Comparison of ENCODE assay signal across 1 cellular context in the genomic region with DNA sequence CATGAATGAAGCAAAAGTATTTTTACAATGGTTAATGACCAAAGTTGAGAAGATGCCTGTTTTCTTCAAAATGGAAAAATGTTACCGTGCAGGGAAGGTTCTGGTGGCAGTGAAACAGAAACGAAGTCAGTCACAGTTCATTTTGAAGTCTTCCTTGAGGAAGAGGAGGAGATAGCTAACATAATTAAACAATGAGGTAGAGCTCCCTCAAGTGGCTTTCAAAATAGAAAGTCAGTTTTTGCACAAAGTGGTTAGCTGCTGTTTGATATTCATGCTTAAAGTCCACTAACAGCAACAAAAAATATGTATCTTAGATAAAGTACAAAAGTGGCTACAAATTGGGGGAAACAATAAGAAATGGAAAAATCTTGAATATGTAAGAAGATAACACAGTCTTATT.
TF ChIP-seq lines count a peak whose summit lies in the region.

No MANE protein-coding gene starts in this region.

TF ChIP-seq in HCT116, 20 proteins besides CTCF, POLR2A, EP300 and RAD21 (continued from another document):
- TF ChIP-seq, protein P1, sequence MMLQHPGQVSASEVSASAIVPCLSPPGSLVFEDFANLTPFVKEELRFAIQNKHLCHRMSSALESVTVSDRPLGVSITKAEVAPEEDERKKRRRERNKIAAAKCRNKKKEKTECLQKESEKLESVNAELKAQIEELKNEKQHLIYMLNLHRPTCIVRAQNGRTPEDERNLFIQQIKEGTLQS (IDR thresholded peaks at IDR 0.05): no peak
- TF ChIP-seq SRF (IDR thresholded peaks at IDR 0.05; ENCODE audit: low read depth) (no peak), ELF1 (IDR thresholded peaks at IDR 0.05; ENCODE audit: borderline replicate concordance, low read depth) (no peak), CBX3 (IDR thresholded peaks at IDR 0.05; ENCODE audit: low read depth) (no peak), EGR1 (IDR thresholded peaks at IDR 0.05; ENCODE audit: low read depth) (no peak), TCF7L2 (IDR thresholded peaks at IDR 0.05; ENCODE audit: borderline replicate concordance, extremely low read depth, insufficient read depth, insufficient read length) (no peak), JUND (IDR thresholded peaks at IDR 0.05) (no peak), EZH2 (IDR thresholded peaks at IDR 0.05) (no peak), MAX (IDR thresholded peaks at IDR 0.05) (no peak), SP1 (IDR thresholded peaks at IDR 0.05; ENCODE audit: low read depth) (no peak)
TF ChIP-seq in HCT116: peak in this region for 0.
